ENCODE assay signal across 1 cellular context in genomic region chr7:30485667-30486066, GRCh38.
TF ChIP-seq lines count a peak whose summit lies in the region.

No MANE protein-coding gene starts in this region.

TF ChIP-seq in K562, 482 proteins besides CTCF, POLR2A, EP300 and RAD21 (continued from another document and continues in another):
- TF ChIP-seq RBM22 (IDR thresholded peaks at IDR 0.05; ENCODE audit: low read depth, low read length, poor library complexity, severe bottlenecking) (no peak), C11orf30 (IDR thresholded peaks at IDR 0.05; ENCODE audit: low read depth) (peak; percentile 86), PHF8 (IDR thresholded peaks at IDR 0.05; ENCODE audit: borderline replicate concordance, low read length) (no peak), ZNF780A (CRISPR knock-in tag; IDR thresholded peaks at IDR 0.05) (no peak), NFIX (CRISPR knock-in tag; IDR thresholded peaks at IDR 0.05; ENCODE audit: low read depth) (no peak), HMGXB4 (CRISPR knock-in tag; IDR thresholded peaks at IDR 0.05) (no peak), JUND (IDR thresholded peaks at IDR 0.05; ENCODE audit: borderline replicate concordance, low read depth, low read length) (0 out of 2 replicates have a peak, but pooled peaks have one; percentile 48), JUND (tag; IDR thresholded peaks at IDR 0.05; ENCODE audit: borderline replicate concordance, low read depth, low read length) (no peak), CBX1 (IDR thresholded peaks at IDR 0.05; ENCODE audit: low read depth) (no peak), ZNF280B (CRISPR knock-in tag; IDR thresholded peaks at IDR 0.05) (no peak), HDGF (IDR thresholded peaks at IDR 0.05) (no peak), CBX3 (IDR thresholded peaks at IDR 0.05; ENCODE audit: borderline replicate concordance in 1 of 2, low read length in 2 of 2) (no peak), THRB (CRISPR knock-in tag; conservative IDR thresholded peaks at IDR 0.05) (no peak), CHD4 (IDR thresholded peaks at IDR 0.05; ENCODE audit: insufficient read depth, insufficient replicate concordance, low read depth, low read length, poor library complexity, severe bottlenecking) (no peak), MCM7 (IDR thresholded peaks at IDR 0.05) (no peak), BCOR (IDR thresholded peaks at IDR 0.05) (no peak), HBP1 (CRISPR knock-in tag; IDR thresholded peaks at IDR 0.05) (no peak), MTA2 (IDR thresholded peaks at IDR 0.05; ENCODE audit: low read depth) (no peak), MAFK (IDR thresholded peaks at IDR 0.05; ENCODE audit: low read length) (peak; percentile 67), CBFA2T3 (IDR thresholded peaks at IDR 0.05) (peak; percentile 30; the same call in 1 of the 2 replicates), MEIS2 (IDR thresholded peaks at IDR 0.05; ENCODE audit: partially characterized antibody) (no peak), RBM17 (IDR thresholded peaks at IDR 0.05; ENCODE audit: borderline replicate concordance, low read depth, low read length) (no peak), PHF20 (IDR thresholded peaks at IDR 0.05; ENCODE audit: partially characterized antibody) (no peak), BRCA1 (IDR thresholded peaks at IDR 0.05) (no peak), BRCA1 (CRISPR knock-in tag; IDR thresholded peaks at IDR 0.05) (no peak), MAFF (IDR thresholded peaks at IDR 0.05; ENCODE audit: low read length) (peak; percentile 57; the same call in 1 of the 2 replicates), FOXP1 (CRISPR knock-in tag; IDR thresholded peaks at IDR 0.05) (no peak), ZNF668 (CRISPR knock-in tag; IDR thresholded peaks at IDR 0.05) (no peak), EWSR1 (IDR thresholded peaks at IDR 0.05; ENCODE audit: borderline replicate concordance, low read depth, partially characterized antibody) (no peak), NR2C2 (CRISPR knock-in tag; IDR thresholded peaks at IDR 0.05) (no peak), NR2C2 (tag; IDR thresholded peaks at IDR 0.05) (no peak), SMARCC2 (IDR thresholded peaks at IDR 0.05; ENCODE audit: low read depth) (peak; percentile 40; the same call in 1 of the 2 replicates)
- TF ChIP-seq, protein P1, sequence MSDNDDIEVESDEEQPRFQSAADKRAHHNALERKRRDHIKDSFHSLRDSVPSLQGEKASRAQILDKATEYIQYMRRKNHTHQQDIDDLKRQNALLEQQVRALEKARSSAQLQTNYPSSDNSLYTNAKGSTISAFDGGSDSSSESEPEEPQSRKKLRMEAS (CRISPR knock-in tag; IDR thresholded peaks at IDR 0.05) = no peak
- TF ChIP-seq, protein P2, sequence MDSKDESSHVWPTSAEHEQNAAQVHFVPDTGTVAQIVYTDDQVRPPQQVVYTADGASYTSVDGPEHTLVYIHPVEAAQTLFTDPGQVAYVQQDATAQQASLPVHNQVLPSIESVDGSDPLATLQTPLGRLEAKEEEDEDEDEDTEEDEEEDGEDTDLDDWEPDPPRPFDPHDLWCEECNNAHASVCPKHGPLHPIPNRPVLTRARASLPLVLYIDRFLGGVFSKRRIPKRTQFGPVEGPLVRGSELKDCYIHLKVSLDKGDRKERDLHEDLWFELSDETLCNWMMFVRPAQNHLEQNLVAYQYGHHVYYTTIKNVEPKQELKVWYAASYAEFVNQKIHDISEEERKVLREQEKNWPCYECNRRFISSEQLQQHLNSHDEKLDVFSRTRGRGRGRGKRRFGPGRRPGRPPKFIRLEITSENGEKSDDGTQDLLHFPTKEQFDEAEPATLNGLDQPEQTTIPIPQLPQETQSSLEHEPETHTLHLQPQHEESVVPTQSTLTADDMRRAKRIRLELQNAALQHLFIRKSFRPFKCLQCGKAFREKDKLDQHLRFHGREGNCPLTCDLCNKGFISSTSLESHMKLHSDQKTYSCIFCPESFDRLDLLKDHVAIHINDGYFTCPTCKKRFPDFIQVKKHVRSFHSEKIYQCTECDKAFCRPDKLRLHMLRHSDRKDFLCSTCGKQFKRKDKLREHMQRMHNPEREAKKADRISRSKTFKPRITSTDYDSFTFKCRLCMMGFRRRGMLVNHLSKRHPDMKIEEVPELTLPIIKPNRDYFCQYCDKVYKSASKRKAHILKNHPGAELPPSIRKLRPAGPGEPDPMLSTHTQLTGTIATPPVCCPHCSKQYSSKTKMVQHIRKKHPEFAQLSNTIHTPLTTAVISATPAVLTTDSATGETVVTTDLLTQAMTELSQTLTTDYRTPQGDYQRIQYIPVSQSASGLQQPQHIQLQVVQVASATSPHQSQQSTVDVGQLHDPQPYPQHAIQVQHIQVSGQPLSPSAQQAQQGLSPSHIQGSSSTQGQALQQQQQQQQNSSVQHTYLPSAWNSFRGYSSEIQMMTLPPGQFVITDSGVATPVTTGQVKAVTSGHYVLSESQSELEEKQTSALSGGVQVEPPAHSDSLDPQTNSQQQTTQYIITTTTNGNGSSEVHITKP (IDR thresholded peaks at IDR 0.05; ENCODE audit: partially characterized antibody) = no peak
- TF ChIP-seq, protein P3, sequence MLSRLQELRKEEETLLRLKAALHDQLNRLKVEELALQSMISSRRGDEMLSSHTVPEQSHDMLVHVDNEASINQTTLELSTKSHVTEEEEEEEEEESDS (CRISPR knock-in tag; IDR thresholded peaks at IDR 0.05) = no peak
- TF ChIP-seq, protein P4, sequence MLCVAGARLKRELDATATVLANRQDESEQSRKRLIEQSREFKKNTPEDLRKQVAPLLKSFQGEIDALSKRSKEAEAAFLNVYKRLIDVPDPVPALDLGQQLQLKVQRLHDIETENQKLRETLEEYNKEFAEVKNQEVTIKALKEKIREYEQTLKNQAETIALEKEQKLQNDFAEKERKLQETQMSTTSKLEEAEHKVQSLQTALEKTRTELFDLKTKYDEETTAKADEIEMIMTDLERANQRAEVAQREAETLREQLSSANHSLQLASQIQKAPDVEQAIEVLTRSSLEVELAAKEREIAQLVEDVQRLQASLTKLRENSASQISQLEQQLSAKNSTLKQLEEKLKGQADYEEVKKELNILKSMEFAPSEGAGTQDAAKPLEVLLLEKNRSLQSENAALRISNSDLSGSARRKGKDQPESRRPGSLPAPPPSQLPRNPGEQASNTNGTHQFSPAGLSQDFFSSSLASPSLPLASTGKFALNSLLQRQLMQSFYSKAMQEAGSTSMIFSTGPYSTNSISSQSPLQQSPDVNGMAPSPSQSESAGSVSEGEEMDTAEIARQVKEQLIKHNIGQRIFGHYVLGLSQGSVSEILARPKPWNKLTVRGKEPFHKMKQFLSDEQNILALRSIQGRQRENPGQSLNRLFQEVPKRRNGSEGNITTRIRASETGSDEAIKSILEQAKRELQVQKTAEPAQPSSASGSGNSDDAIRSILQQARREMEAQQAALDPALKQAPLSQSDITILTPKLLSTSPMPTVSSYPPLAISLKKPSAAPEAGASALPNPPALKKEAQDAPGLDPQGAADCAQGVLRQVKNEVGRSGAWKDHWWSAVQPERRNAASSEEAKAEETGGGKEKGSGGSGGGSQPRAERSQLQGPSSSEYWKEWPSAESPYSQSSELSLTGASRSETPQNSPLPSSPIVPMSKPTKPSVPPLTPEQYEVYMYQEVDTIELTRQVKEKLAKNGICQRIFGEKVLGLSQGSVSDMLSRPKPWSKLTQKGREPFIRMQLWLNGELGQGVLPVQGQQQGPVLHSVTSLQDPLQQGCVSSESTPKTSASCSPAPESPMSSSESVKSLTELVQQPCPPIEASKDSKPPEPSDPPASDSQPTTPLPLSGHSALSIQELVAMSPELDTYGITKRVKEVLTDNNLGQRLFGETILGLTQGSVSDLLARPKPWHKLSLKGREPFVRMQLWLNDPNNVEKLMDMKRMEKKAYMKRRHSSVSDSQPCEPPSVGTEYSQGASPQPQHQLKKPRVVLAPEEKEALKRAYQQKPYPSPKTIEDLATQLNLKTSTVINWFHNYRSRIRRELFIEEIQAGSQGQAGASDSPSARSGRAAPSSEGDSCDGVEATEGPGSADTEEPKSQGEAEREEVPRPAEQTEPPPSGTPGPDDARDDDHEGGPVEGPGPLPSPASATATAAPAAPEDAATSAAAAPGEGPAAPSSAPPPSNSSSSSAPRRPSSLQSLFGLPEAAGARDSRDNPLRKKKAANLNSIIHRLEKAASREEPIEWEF (CRISPR knock-in tag; IDR thresholded peaks at IDR 0.05) = no peak
- TF ChIP-seq, protein P5, sequence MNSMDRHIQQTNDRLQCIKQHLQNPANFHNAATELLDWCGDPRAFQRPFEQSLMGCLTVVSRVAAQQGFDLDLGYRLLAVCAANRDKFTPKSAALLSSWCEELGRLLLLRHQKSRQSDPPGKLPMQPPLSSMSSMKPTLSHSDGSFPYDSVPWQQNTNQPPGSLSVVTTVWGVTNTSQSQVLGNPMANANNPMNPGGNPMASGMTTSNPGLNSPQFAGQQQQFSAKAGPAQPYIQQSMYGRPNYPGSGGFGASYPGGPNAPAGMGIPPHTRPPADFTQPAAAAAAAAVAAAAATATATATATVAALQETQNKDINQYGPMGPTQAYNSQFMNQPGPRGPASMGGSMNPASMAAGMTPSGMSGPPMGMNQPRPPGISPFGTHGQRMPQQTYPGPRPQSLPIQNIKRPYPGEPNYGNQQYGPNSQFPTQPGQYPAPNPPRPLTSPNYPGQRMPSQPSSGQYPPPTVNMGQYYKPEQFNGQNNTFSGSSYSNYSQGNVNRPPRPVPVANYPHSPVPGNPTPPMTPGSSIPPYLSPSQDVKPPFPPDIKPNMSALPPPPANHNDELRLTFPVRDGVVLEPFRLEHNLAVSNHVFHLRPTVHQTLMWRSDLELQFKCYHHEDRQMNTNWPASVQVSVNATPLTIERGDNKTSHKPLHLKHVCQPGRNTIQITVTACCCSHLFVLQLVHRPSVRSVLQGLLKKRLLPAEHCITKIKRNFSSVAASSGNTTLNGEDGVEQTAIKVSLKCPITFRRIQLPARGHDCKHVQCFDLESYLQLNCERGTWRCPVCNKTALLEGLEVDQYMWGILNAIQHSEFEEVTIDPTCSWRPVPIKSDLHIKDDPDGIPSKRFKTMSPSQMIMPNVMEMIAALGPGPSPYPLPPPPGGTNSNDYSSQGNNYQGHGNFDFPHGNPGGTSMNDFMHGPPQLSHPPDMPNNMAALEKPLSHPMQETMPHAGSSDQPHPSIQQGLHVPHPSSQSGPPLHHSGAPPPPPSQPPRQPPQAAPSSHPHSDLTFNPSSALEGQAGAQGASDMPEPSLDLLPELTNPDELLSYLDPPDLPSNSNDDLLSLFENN (IDR thresholded peaks at IDR 0.05; ENCODE audit: low read depth in 2 of 2, low read length in 2 of 2) = no peak
- TF ChIP-seq, protein P6, sequence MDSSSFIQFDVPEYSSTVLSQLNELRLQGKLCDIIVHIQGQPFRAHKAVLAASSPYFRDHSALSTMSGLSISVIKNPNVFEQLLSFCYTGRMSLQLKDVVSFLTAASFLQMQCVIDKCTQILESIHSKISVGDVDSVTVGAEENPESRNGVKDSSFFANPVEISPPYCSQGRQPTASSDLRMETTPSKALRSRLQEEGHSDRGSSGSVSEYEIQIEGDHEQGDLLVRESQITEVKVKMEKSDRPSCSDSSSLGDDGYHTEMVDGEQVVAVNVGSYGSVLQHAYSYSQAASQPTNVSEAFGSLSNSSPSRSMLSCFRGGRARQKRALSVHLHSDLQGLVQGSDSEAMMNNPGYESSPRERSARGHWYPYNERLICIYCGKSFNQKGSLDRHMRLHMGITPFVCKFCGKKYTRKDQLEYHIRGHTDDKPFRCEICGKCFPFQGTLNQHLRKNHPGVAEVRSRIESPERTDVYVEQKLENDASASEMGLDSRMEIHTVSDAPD (CRISPR knock-in tag; IDR thresholded peaks at IDR 0.05) = no peak
- TF ChIP-seq, protein P7, sequence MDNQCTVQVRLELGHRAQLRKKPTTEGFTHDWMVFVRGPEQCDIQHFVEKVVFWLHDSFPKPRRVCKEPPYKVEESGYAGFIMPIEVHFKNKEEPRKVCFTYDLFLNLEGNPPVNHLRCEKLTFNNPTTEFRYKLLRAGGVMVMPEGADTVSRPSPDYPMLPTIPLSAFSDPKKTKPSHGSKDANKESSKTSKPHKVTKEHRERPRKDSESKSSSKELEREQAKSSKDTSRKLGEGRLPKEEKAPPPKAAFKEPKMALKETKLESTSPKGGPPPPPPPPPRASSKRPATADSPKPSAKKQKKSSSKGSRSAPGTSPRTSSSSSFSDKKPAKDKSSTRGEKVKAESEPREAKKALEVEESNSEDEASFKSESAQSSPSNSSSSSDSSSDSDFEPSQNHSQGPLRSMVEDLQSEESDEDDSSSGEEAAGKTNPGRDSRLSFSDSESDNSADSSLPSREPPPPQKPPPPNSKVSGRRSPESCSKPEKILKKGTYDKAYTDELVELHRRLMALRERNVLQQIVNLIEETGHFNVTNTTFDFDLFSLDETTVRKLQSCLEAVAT (IDR thresholded peaks at IDR 0.05) = no peak
